ENCODE assay signal across 8 cellular contexts in genomic region chr19:48169585-48169973, GRCh38. TPM values are rescaled to one million over a fixed set of nuclear protein-coding genes. Genes with fewer than 3 reads are reported as not detected.
DNase-seq lines count a peak whose midpoint lies in the region; ATAC-seq, FAIRE-seq and TF ChIP-seq lines count a peak whose summit lies in the region.

No MANE protein-coding gene starts in this region.

- POLR2A ChIA-PET in HepG2 (lab: Yijun Ruan, JAX), result interaction anchor here (0.6 to 3.4 kb wide), 8 partner anchors 13 to 91 kb away, joined by 3 to 20 read pairs (median 4); partner anchors contain the start of genes CARD8 and PLA2G4C

- DNase-seq in ELR (ENCODE audit: low read depth), result peak; percentile 68
- DNase-seq in NCI-H2227 treated with DMSO at 0.1 percent for 48 hours (lab: John Stamatoyannopoulos, UW), result peak; percentile 60
- DNase-seq in activated CD4-positive, alpha-beta T cell treated with anti-CD3 and anti-CD28 coated beads for 48 hours, result peak; percentile 93
- DNase-seq in choroid plexus epithelial cell (ENCODE audit: low read depth), result peak; percentile 75
- peak; percentile 45 for DNase-seq in HepG2 (ENCODE audit: low spot score)
- DNase-seq in stimulated activated CD4-positive, alpha-beta T cell treated with anti-CD3 and anti-CD28 coated beads, Interleukin-4, amount 100 ng/mL, for 24 hours, result peak; percentile 91
- no peak for DNase-seq in middle frontal gyrus (ENCODE audit: extremely low spot score, low spot score)

- peak overlapping the region; percentile 92 for H3K4me2 ChIP-seq in HepG2 (ENCODE audit: low read depth, low read length)

- TF ChIP-seq EP300 in HepG2 (IDR thresholded peaks at IDR 0.05; ENCODE audit: low read depth in 2 of 2, low read length in 2 of 2) (no peak), HepG2 (CRISPR knock-in tag; IDR thresholded peaks at IDR 0.05; ENCODE audit: borderline replicate concordance) (no peak)

- ATAC-seq in HG03066 (IDR thresholded peaks at IDR 0.05; ENCODE audit: low read depth, unreplicated experiment) (peak; percentile 20), HepG2 (peak; percentile 6)

- no peaks in the 10 kb centered on the region for H3K9me3 ChIP-seq in HepG2 (ENCODE audit: low read length)

- TF ChIP-seq CTCF in choroid plexus epithelial cell (conservative IDR thresholded peaks at IDR 0.05; ENCODE audit: low read depth, low read length) (no peak), HepG2 (CRISPR knock-in tag; IDR thresholded peaks at IDR 0.05) (no peak)

- H3K27me3 ChIP-seq in HepG2 (ENCODE audit: control insufficient read depth in 1 of 2, insufficient read depth in 2 of 2, low read length in 2 of 2), result no peaks in the 10 kb centered on the region; a peak in 1 of 5 replicates

- H3K79me2 ChIP-seq in HepG2 (ENCODE audit: insufficient read depth, low read length), result peaks cover 32% of the 10 kb centered on the region

- H4K20me1 ChIP-seq in HepG2 (ENCODE audit: insufficient read depth, low read length), result no peaks in the 10 kb centered on the region; the same call in 1 of the 2 replicates

- H3K27ac ChIP-seq in HepG2 (ENCODE audit: extremely low read length, insufficient read depth, low read length), result peak overlapping the region; percentile 99

- no peak overlapping the region for H2AFZ ChIP-seq in HepG2 (ENCODE audit: low read length)

- BruUV-seq in HepG2 (replicated peaks; lab: Mats Ljungman, UMichigan), result no TSS peak

- intact Hi-C loops in HepG2 (cut with micrococcal nuclease; ENCODE audit: unreplicated experiment), result no loop called here

- WGBS in HepG2 (ENCODE audit: low lambda C conversion rate), result 4% methylated on average over 16 of the region's 16 CpGs

- H3K4me1 ChIP-seq in HepG2 (ENCODE audit: insufficient read depth, low read length), result peaks cover 26% of the 10 kb centered on the region

- no peak for TF ChIP-seq RAD21 in HepG2 (CRISPR knock-in tag; IDR thresholded peaks at IDR 0.05)

- H3K4me3 ChIP-seq in choroid plexus epithelial cell (ENCODE audit: low read depth, low read length) (peak overlapping the region; percentile 88), HepG2 (replicated peaks in 1 of 3; ENCODE audit: insufficient read depth in 1 of 3, low read depth in 2 of 3, low read length in 3 of 3) (peak overlapping the region; percentile 93 to 99 (median 96))

- no peak for TF ChIP-seq POLR2A in HepG2 (IDR thresholded peaks at IDR 0.05; ENCODE audit: insufficient read depth in 1 of 2, low read depth in 2 of 2, low read length in 2 of 2)

- in situ Hi-C loops in HepG2 (cut with HindIII; ENCODE audit: extremely low pct_ligation_motif_present, low pct_unique_long_range_greater_than_20kb), result no loop called here

- peaks cover 5 to 18% of the 10 kb centered on the region in 2 experiments for H3K36me3 ChIP-seq in HepG2 (replicated peaks in 1 of 2; ENCODE audit: control insufficient read depth in 1 of 2, insufficient read depth in 2 of 2, low read length in 2 of 2)

- CTCF ChIA-PET in HepG2 (lab: Yijun Ruan, JAX; ENCODE audit: low intra/inter-chr PET ratio, low total read pairs), result interaction anchor here (1.8 kb wide), 1 partner anchor 91 kb away, joined by 4 read pairs; no protein-coding TSS in a partner anchor

- H3K9ac ChIP-seq in HepG2 (ENCODE audit: insufficient read depth, low read depth, low read length), result peak overlapping the region; percentile 81

- FAIRE-seq in HepG2 (lab: Jason Lieb, UNC), result peak; percentile 50

TF ChIP-seq in HepG2, 621 proteins besides CTCF, POLR2A, EP300 and RAD21 (continues in another document):
- peak; percentile 44 for TF ChIP-seq GABPA (IDR thresholded peaks at IDR 0.05; ENCODE audit: low read depth, low read length)
- TF ChIP-seq GABPA (CRISPR knock-in tag; IDR thresholded peaks at IDR 0.05; ENCODE audit: low read depth), result peak; percentile 80
- peak; percentile 19; the same call in 1 of the 2 replicates for TF ChIP-seq FOXK1 (CRISPR knock-in tag; IDR thresholded peaks at IDR 0.05; ENCODE audit: borderline replicate concordance, low read depth)

RNA-seq across cellular contexts. Expression of gene LIG1, which starts 0.6 kb away (rescaled TPM):
- 52.1 and 64.4 TPM in 2 replicates for total RNA-seq in HepG2 (2016; rRNA removed; fragmentation: Illumina TruSeq; extraction: Trizol)
- total RNA-seq in HepG2 (2016; cell fraction: cytosol; rRNA removed; fragmentation: Illumina TruSeq; extraction: Trizol; ENCODE audit: low read depth), result 7.3 and 8.5 TPM in 2 replicates
- total RNA-seq in HepG2 (2016; cell fraction: insoluble cytoplasmic fraction; rRNA removed; fragmentation: Illumina TruSeq; extraction: Trizol), result 44.1 and 72.4 TPM in 2 replicates
- 15.7 and 19.3 TPM in 2 replicates for total RNA-seq in HepG2 (2016; cell fraction: membrane; rRNA removed; fragmentation: Illumina TruSeq; extraction: Trizol)
- total RNA-seq in HepG2 (2016; cell fraction: nucleus; rRNA removed; fragmentation: Illumina TruSeq; extraction: Trizol), result 51.4 and 56.6 TPM in 2 replicates
- polyA plus RNA-seq in HepG2 (2011; rRNA removed), result 18.3 and 20.1 TPM in 2 replicates
- 9.1 and 11.9 TPM in 2 replicates for polyA plus RNA-seq in HepG2 (2011; cell fraction: cytosol; rRNA removed)
- polyA plus RNA-seq in HepG2 (2011; cell fraction: nucleus; rRNA removed), result 92.2 and 135 TPM in 2 replicates
- 11.0 and 27.9 TPM in 2 replicates for polyA plus RNA-seq in HepG2 (2012)
- 6.0 and 7.0 TPM in 2 replicates for polyA plus RNA-seq in HepG2 (2016; cell fraction: cytosol; fragmentation: Illumina TruSeq; extraction: Trizol; ENCODE audit: low read depth)
- polyA plus RNA-seq in HepG2 (2016; cell fraction: insoluble cytoplasmic fraction; fragmentation: Illumina TruSeq; extraction: Trizol; ENCODE audit: low read depth), result 43.0 and 49.8 TPM in 2 replicates
- polyA plus RNA-seq in HepG2 (2016; cell fraction: membrane; fragmentation: Illumina TruSeq; extraction: Trizol; ENCODE audit: low read depth), result 7.7 and 11.4 TPM in 2 replicates
- 135 and 153 TPM in 2 replicates for polyA plus RNA-seq in HepG2 (2016; cell fraction: nucleus; fragmentation: Illumina TruSeq; extraction: Trizol; ENCODE audit: insufficient read depth, low read depth)
- polyA minus RNA-seq in HepG2 (2011; rRNA and poly(A)+ RNA removed; ENCODE audit: low replicate concordance), result 25.6 and 86.4 TPM in 2 replicates
- polyA minus RNA-seq in HepG2 (2011; cell fraction: cytosol; rRNA and poly(A)+ RNA removed), result 11.3 and 17.6 TPM in 2 replicates
- 25.0 and 29.4 TPM in 2 replicates for polyA minus RNA-seq in HepG2 (2011; cell fraction: nucleus; rRNA and poly(A)+ RNA removed)

RNA-seq across cellular contexts. Expression of gene ZSWIM9, which starts 0.9 kb away (rescaled TPM):
- 0.39 and 1.1 TPM in 2 replicates for total RNA-seq in HepG2 (2016; rRNA removed; fragmentation: Illumina TruSeq; extraction: Trizol)
- total RNA-seq in HepG2 (2016; cell fraction: cytosol; rRNA removed; fragmentation: Illumina TruSeq; extraction: Trizol; ENCODE audit: low read depth), result 0.26 and 0.91 TPM in 2 replicates
- 0.54 and 0.93 TPM in 2 replicates for total RNA-seq in HepG2 (2016; cell fraction: insoluble cytoplasmic fraction; rRNA removed; fragmentation: Illumina TruSeq; extraction: Trizol)
- total RNA-seq in HepG2 (2016; cell fraction: membrane; rRNA removed; fragmentation: Illumina TruSeq; extraction: Trizol), result 0.43 and 1.00 TPM in 2 replicates
- total RNA-seq in HepG2 (2016; cell fraction: nucleus; rRNA removed; fragmentation: Illumina TruSeq; extraction: Trizol), result 0.72 and 0.75 TPM in 2 replicates
- polyA plus RNA-seq in HepG2 (2011; rRNA removed), result 0.18 and 0.44 TPM in 2 replicates
- polyA plus RNA-seq in HepG2 (2011; cell fraction: cytosol; rRNA removed), result 0.28 and 0.43 TPM in 2 replicates
- polyA plus RNA-seq in HepG2 (2011; cell fraction: nucleus; rRNA removed), result 2.1 and 2.4 TPM in 2 replicates
- 2.8 and 3.7 TPM in 2 replicates for polyA plus RNA-seq in HepG2 (2012)
- 0.45 and 0.87 TPM in 2 replicates for polyA plus RNA-seq in HepG2 (2016; cell fraction: cytosol; fragmentation: Illumina TruSeq; extraction: Trizol; ENCODE audit: low read depth)
- 2.2 TPM in 2 replicates for polyA plus RNA-seq in HepG2 (2016; cell fraction: insoluble cytoplasmic fraction; fragmentation: Illumina TruSeq; extraction: Trizol; ENCODE audit: low read depth)
- polyA plus RNA-seq in HepG2 (2016; cell fraction: membrane; fragmentation: Illumina TruSeq; extraction: Trizol; ENCODE audit: low read depth), result 0.41 and 0.92 TPM in 2 replicates
- polyA plus RNA-seq in HepG2 (2016; cell fraction: nucleus; fragmentation: Illumina TruSeq; extraction: Trizol; ENCODE audit: insufficient read depth, low read depth), result 3.7 and 3.8 TPM in 2 replicates
- polyA minus RNA-seq in HepG2 (2011; rRNA and poly(A)+ RNA removed; ENCODE audit: low replicate concordance), result 1.0 and 1.7 TPM in 2 replicates
- 0.59 and 0.70 TPM in 2 replicates for polyA minus RNA-seq in HepG2 (2011; cell fraction: cytosol; rRNA and poly(A)+ RNA removed)
- 0.75 and 0.90 TPM in 2 replicates for polyA minus RNA-seq in HepG2 (2011; cell fraction: nucleus; rRNA and poly(A)+ RNA removed)

RNA-seq across cellular contexts. Expression of gene PLA2G4C, which starts 59.0 kb away (rescaled TPM):
- 0.87 and 1.7 TPM in 2 replicates for total RNA-seq in HepG2 (2016; rRNA removed; fragmentation: Illumina TruSeq; extraction: Trizol)
- not detected in 2 replicates for total RNA-seq in HepG2 (2016; cell fraction: cytosol; rRNA removed; fragmentation: Illumina TruSeq; extraction: Trizol; ENCODE audit: low read depth)
- total RNA-seq in HepG2 (2016; cell fraction: insoluble cytoplasmic fraction; rRNA removed; fragmentation: Illumina TruSeq; extraction: Trizol), result 0.30 and 1.1 TPM in 2 replicates
- total RNA-seq in HepG2 (2016; cell fraction: membrane; rRNA removed; fragmentation: Illumina TruSeq; extraction: Trizol), result 0.19 and 1.9 TPM in 2 replicates
- total RNA-seq in HepG2 (2016; cell fraction: nucleus; rRNA removed; fragmentation: Illumina TruSeq; extraction: Trizol), result 0.60 and 4.0 TPM in 2 replicates
- 1.6 and 2.8 TPM in 2 replicates for polyA plus RNA-seq in HepG2 (2011; rRNA removed)
- polyA plus RNA-seq in HepG2 (2011; cell fraction: cytosol; rRNA removed), result 0.99 and 1.6 TPM in 2 replicates
- polyA plus RNA-seq in HepG2 (2011; cell fraction: nucleus; rRNA removed), result 5.9 and 6.4 TPM in 2 replicates
- 0.91 and 1.1 TPM in 2 replicates for polyA plus RNA-seq in HepG2 (2012)
- 0.34 TPM in 2 replicates for polyA plus RNA-seq in HepG2 (2016; cell fraction: cytosol; fragmentation: Illumina TruSeq; extraction: Trizol; ENCODE audit: low read depth)
- 0.82 and 1.6 TPM in 2 replicates for polyA plus RNA-seq in HepG2 (2016; cell fraction: insoluble cytoplasmic fraction; fragmentation: Illumina TruSeq; extraction: Trizol; ENCODE audit: low read depth)
- 0.19 TPM in 1 of 2 replicates, not detected in the other for polyA plus RNA-seq in HepG2 (2016; cell fraction: membrane; fragmentation: Illumina TruSeq; extraction: Trizol; ENCODE audit: low read depth)
- 2.2 and 2.5 TPM in 2 replicates for polyA plus RNA-seq in HepG2 (2016; cell fraction: nucleus; fragmentation: Illumina TruSeq; extraction: Trizol; ENCODE audit: insufficient read depth, low read depth)
- polyA minus RNA-seq in HepG2 (2011; rRNA and poly(A)+ RNA removed; ENCODE audit: low replicate concordance), result 0.58 and 2.7 TPM in 2 replicates
- 1.5 TPM in 1 of 2 replicates, not detected in the other for polyA minus RNA-seq in HepG2 (2011; cell fraction: cytosol; rRNA and poly(A)+ RNA removed)
- 4.2 and 5.0 TPM in 2 replicates for polyA minus RNA-seq in HepG2 (2011; cell fraction: nucleus; rRNA and poly(A)+ RNA removed)
